Comparison of ENCODE assay signal across 8 cellular contexts in the genomic region with DNA sequence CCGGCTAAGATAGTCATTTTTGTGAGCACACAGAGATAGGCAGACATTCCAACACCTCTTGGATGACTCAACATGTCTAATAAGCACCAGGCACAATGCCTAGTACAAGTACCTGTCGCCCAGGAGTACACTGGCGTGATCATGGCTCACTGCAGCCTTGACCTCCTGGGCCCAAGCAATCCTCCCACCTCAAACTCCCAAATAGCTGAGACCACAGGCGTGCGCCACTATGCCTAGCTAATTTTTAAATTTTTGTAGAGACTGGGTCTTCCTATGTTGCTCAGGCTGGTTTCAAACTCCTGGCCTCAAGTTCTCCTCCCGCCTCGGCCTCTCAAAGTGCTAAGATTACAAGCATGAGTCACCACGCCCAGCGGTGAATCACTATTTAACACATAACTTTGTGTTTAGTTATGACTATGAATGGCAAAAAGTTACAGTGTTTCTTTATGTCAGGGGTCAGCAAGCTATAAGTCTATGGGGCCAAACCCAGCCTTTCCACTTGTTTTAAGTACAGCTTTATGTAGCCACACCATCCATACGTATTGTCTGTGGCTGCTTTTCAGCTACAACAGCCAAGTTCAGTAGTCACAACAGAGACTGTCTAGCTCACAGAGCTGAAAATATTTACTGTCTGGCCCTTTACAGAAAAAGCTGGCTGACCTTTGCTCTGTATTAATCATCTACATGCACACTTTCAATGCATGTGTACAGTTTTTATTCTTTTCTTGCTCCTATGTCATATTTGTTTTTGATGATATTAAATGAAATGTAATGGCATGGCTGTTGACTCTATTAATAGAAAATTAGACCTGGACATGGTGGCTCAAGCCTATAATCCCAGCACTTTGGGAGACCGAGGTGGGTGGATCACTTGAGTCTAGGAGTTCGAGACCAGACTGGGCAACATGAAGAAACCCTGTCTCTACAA. TPM values are rescaled to one million over a fixed set of nuclear protein-coding genes. Genes with fewer than 3 reads are reported as not detected.
DNase-seq lines count a peak whose midpoint lies in the region; ATAC-seq and TF ChIP-seq lines count a peak whose summit lies in the region.

No MANE protein-coding gene starts in this region.

- CTCF ChIA-PET in activated CD8-positive, alpha-beta T cell treated with anti-CD3 and anti-CD28 coated beads, Interleukin-2, amount 10 ng/mL, durations not matched to agents 7 days and 5 days (lab: Charles Lee) = interaction anchor here (0.6 to 1.8 kb wide), 8 partner anchors 11 to 238 kb away, joined by 3 to 7 read pairs (median 4); a partner anchor contains a TSS

- H3K27ac Mint-ChIP-seq in activated CD8-positive, alpha-beta T cell treated with anti-CD3 and anti-CD28 coated beads, Interleukin-2, amount 10 ng/mL, durations not matched to agents 7 days and 5 days = no peak overlapping the region

- no peaks in the 10 kb centered on the region for H3K4me1 Mint-ChIP-seq in activated CD8-positive, alpha-beta T cell treated with anti-CD3 and anti-CD28 coated beads, Interleukin-2, amount 10 ng/mL, durations not matched to agents 7 days and 5 days (ENCODE audit: low read depth)

- TF ChIP-seq CTCF in foreskin keratinocyte (conservative IDR thresholded peaks at IDR 0.05) (no peak), MM.1S (IDR thresholded peaks at IDR 0.05; ENCODE audit: low read length) (no peak)

- H3K4me1 ChIP-seq in foreskin keratinocyte (peaks cover 12% of the 10 kb centered on the region), MM.1S (ENCODE audit: low read length) (no peaks in the 10 kb centered on the region)

- H3K9me3 ChIP-seq in MM.1S (replicated peaks; ENCODE audit: insufficient read depth, low read length) = no peaks in the 10 kb centered on the region

- no peak overlapping the region for H2AFZ ChIP-seq in MM.1S (ENCODE audit: low read length)

- H3K27me3 ChIP-seq in foreskin keratinocyte (no peaks in the 10 kb centered on the region), MM.1S (replicated peaks; ENCODE audit: insufficient read depth, low read length) (no peaks in the 10 kb centered on the region)

- H3K4me2 ChIP-seq in MM.1S (ENCODE audit: low read depth, low read length) = no peak overlapping the region

- peak; percentile 30 for DNase-seq in activated CD8-positive, alpha-beta T cell treated with anti-CD3 and anti-CD28 coated beads, Interleukin-2, amount 10 ng/mL, durations not matched to agents 7 days and 5 days
- DNase-seq in foreskin keratinocyte (peak; percentile 80 to 90), SKM-1 treated with dmso at 0.1 percent for 144 hours (lab: John Stamatoyannopoulos, UW; ENCODE audit: unreplicated experiment) (no peak), MM.1S (no peak), mucosa of gallbladder (ENCODE audit: low spot score) (no peak)
- peak; percentile 44 for DNase-seq in stimulated activated CD8-positive, alpha-beta memory T cell treated with anti-CD3 and anti-CD28 coated beads, Interleukin-7, amount 100 ng/mL, for 24 hours (ENCODE audit: low read depth)

- H3K27ac ChIP-seq in foreskin keratinocyte = no peak overlapping the region
- no peak overlapping the region for H3K27ac ChIP-seq in MM.1S (ENCODE audit: low read length)

- no peak overlapping the region for H3K9ac ChIP-seq in MM.1S (ENCODE audit: low read length)

- no peaks in the 10 kb centered on the region for H3F3A ChIP-seq in MM.1S (ENCODE audit: insufficient read depth, low read length)

- H4K20me1 ChIP-seq in MM.1S (ENCODE audit: insufficient read depth, low read length) = no peaks in the 10 kb centered on the region

- no peaks in the 10 kb centered on the region for H3K27me3 Mint-ChIP-seq in activated CD8-positive, alpha-beta T cell treated with anti-CD3 and anti-CD28 coated beads, Interleukin-2, amount 10 ng/mL, durations not matched to agents 7 days and 5 days (ENCODE audit: low read depth)

- ATAC-seq in HG03342 (IDR thresholded peaks at IDR 0.05; ENCODE audit: unreplicated experiment) (peak; percentile 68), foreskin keratinocyte (peak; percentile 90), GM21737 (IDR thresholded peaks at IDR 0.05; ENCODE audit: unreplicated experiment) (no peak)
- ATAC-seq in activated CD8-positive, alpha-beta T cell treated with anti-CD3 and anti-CD28 coated beads, Interleukin-2, amount 10 ng/mL, durations not matched to agents 7 days and 5 days = no peak

- no peaks in the 10 kb centered on the region for H3K79me2 ChIP-seq in MM.1S (ENCODE audit: low read length)

- H3K36me3 ChIP-seq in MM.1S (replicated peaks; ENCODE audit: insufficient read depth, low read length) = no peaks in the 10 kb centered on the region; the same call in 1 of the 2 replicates

- no peaks in the 10 kb centered on the region for H3K9me3 Mint-ChIP-seq in activated CD8-positive, alpha-beta T cell treated with anti-CD3 and anti-CD28 coated beads, Interleukin-2, amount 10 ng/mL, durations not matched to agents 7 days and 5 days (ENCODE audit: insufficient read depth)

- H3K9me2 ChIP-seq in MM.1S (replicated peaks; ENCODE audit: insufficient read depth, low read length) = no peaks in the 10 kb centered on the region

- no peak overlapping the region for H3K4me3 ChIP-seq in MM.1S (ENCODE audit: low read length)

- no peak overlapping the region for H3K4me3 Mint-ChIP-seq in activated CD8-positive, alpha-beta T cell treated with anti-CD3 and anti-CD28 coated beads, Interleukin-2, amount 10 ng/mL, durations not matched to agents 7 days and 5 days

- H3K36me3 Mint-ChIP-seq in activated CD8-positive, alpha-beta T cell treated with anti-CD3 and anti-CD28 coated beads, Interleukin-2, amount 10 ng/mL, durations not matched to agents 7 days and 5 days (ENCODE audit: low read depth) = peaks cover 47% of the 10 kb centered on the region

- POLR2A ChIA-PET in activated CD8-positive, alpha-beta T cell treated with anti-CD3 and anti-CD28 coated beads, Interleukin-2, amount 10 ng/mL, durations not matched to agents 7 days and 5 days (lab: Charles Lee) = interaction anchor here (1.9 kb wide), 1 partner anchor 11 kb away, joined by 4 read pairs; no protein-coding TSS in a partner anchor

RNA-seq across cellular contexts. Expression of a gene that starts 18.7 kb away (rescaled TPM):
- 10 to 100 TPM; 47.4 to 57.2 TPM for total RNA-seq in activated CD8-positive, alpha-beta T cell treated with anti-CD3 and anti-CD28 coated beads, Interleukin-2, amount 10 ng/mL, durations not matched to agents 7 days and 5 days
- total RNA-seq in foreskin keratinocyte (29.7 and 31.8 TPM in 2 replicates), mucosa of gallbladder (29.3 TPM)
- polyA plus RNA-seq in foreskin keratinocyte = 12.1 and 16.0 TPM in 2 replicates

RNA-seq across cellular contexts. Expression of a gene that starts 55.6 kb away (rescaled TPM):
- 10 to 100 TPM; 37.0 to 39.0 TPM for total RNA-seq in activated CD8-positive, alpha-beta T cell treated with anti-CD3 and anti-CD28 coated beads, Interleukin-2, amount 10 ng/mL, durations not matched to agents 7 days and 5 days
- total RNA-seq in foreskin keratinocyte (38.6 and 43.5 TPM in 2 replicates), mucosa of gallbladder (16.9 TPM)
- 30.7 and 38.1 TPM in 2 replicates for polyA plus RNA-seq in foreskin keratinocyte

RNA-seq across cellular contexts. Expression of a gene that starts 55.9 kb away (rescaled TPM):
- 10 to 100 TPM; 81.6 to 82.9 TPM for total RNA-seq in activated CD8-positive, alpha-beta T cell treated with anti-CD3 and anti-CD28 coated beads, Interleukin-2, amount 10 ng/mL, durations not matched to agents 7 days and 5 days
- total RNA-seq in foreskin keratinocyte (27.4 and 29.0 TPM in 2 replicates), mucosa of gallbladder (38.4 TPM)
- 28.9 and 29.2 TPM in 2 replicates for polyA plus RNA-seq in foreskin keratinocyte

Comparison
In these comparisons a context has a peak if more than half of its experiments do, and no peak if none do; other contexts are left out.
1. ATAC-seq: peak in HG03342 (single experiment) and foreskin keratinocyte (single experiment); none in activated CD8-positive, alpha-beta T cell treated with anti-CD3 and anti-CD28 coated beads, Interleukin-2, amount 10 ng/mL, durations not matched to agents 7 days and 5 days (single experiment) and GM21737 (single experiment).
2. DNase-seq: peak in activated CD8-positive, alpha-beta T cell treated with anti-CD3 and anti-CD28 coated beads, Interleukin-2, amount 10 ng/mL, durations not matched to agents 7 days and 5 days (single experiment), foreskin keratinocyte (2 of 2) and stimulated activated CD8-positive, alpha-beta memory T cell treated with anti-CD3 and anti-CD28 coated beads, Interleukin-7, amount 100 ng/mL, for 24 hours (single experiment); none in SKM-1 treated with dmso at 0.1 percent for 144 hours (single experiment), MM.1S (single experiment) and mucosa of gallbladder (single experiment).